20 cellular contexts compared by ENCODE assay signal in genomic region chr10:72240371-72240770, GRCh38. TPM values are rescaled to one million over a fixed set of nuclear protein-coding genes. Genes with fewer than 3 reads are reported as not detected.
DNase-seq lines count a peak whose midpoint lies in the region; ATAC-seq, FAIRE-seq and TF ChIP-seq lines count a peak whose summit lies in the region.
"Had no signal": no experiment of that assay in that cellular context is flagged by ENCODE, and none has a peak within 500 bp of the region (broad histone marks: within the 10 kb centered on the region; RNA-seq: fewer than 3 reads in every experiment).

No MANE protein-coding gene starts in this region.

- no TSS peak for BruUV-seq in MCF 10A (replicated peaks; lab: Mats Ljungman, UMichigan)
- no TSS peak for BruUV-seq in HepG2 (replicated peaks; lab: Mats Ljungman, UMichigan)

- 92% methylated on average over 7 of the region's 7 CpGs for WGBS in HepG2 (ENCODE audit: low lambda C conversion rate)
- WGBS in spleen, 5 donors: 86 to 100% (median 90%) methylated on average over 6 to 7 of the region's 7 CpGs

- H3K36me3 ChIP-seq in breast epithelium: peaks cover 5% of the 10 kb centered on the region
- H3K36me3 ChIP-seq in HepG2 (replicated peaks in 1 of 2; ENCODE audit: control insufficient read depth in 1 of 2, insufficient read depth in 2 of 2, low read length in 2 of 2): no peaks in the 10 kb centered on the region
- H3K36me3 ChIP-seq in spleen: peaks cover 0 to 36% (median 17%) of the 10 kb centered on the region in 6 donors

- H3K27ac Mint-ChIP-seq in MCF 10A (ENCODE audit: low read depth, unreplicated experiment): peak overlapping the region; percentile 24
- peak overlapping the region; percentile 85 for H3K27ac Mint-ChIP-seq in T-helper 17 cell
- H3K27ac Mint-ChIP-seq in CD14-positive monocyte: no peak overlapping the region

- no peaks in the 10 kb centered on the region for H3K9me3 Mint-ChIP-seq in MCF 10A (ENCODE audit: unreplicated experiment)
- H3K9me3 Mint-ChIP-seq in CD14-positive monocyte: no peaks in the 10 kb centered on the region
- H3K9me3 Mint-ChIP-seq: CD8-positive, alpha-beta memory T cell; IgD-negative memory B cell had no signal

- H3K4me1 Mint-ChIP-seq in MCF 10A (ENCODE audit: insufficient read depth, unreplicated experiment) (peaks cover 45% of the 10 kb centered on the region), T-helper 17 cell (peaks cover 37% of the 10 kb centered on the region), CD14-positive monocyte (peaks cover 32% of the 10 kb centered on the region)

- DNase-seq in MCF 10A (ENCODE audit: unreplicated experiment) (no peak), breast epithelium (ENCODE audit: low spot score in 2 of 2) (no peak), T-helper 17 cell (no peak), HepG2 (ENCODE audit: low spot score) (no peak), spleen (peak; percentile 25), CD14-positive monocyte (ENCODE audit: low spot score) (no peak), RKO (ENCODE audit: low spot score) (no peak), COR-L47 (lab: John Stamatoyannopoulos, UW) (no peak)
- DNase-seq: Caco-2; CD8-positive, alpha-beta memory T cell; GOT3; H7 had no signal

- no peak for TF ChIP-seq POLR2A in breast epithelium (IDR thresholded peaks at IDR 0.05)
- no peak for TF ChIP-seq POLR2A in HepG2 (IDR thresholded peaks at IDR 0.05; ENCODE audit: insufficient read depth in 1 of 2, low read depth in 2 of 2, low read length in 2 of 2)
- TF ChIP-seq POLR2A in spleen (IDR thresholded peaks at IDR 0.05): no peak

- CTCF ChIA-PET in MCF 10A (lab: Yijun Ruan, JAX) (interaction anchor here (0.6 to 1.2 kb wide), 3 partner anchors 10 to 344 kb away, joined by 3 to 4 read pairs (median 3); no protein-coding TSS in a partner anchor), HepG2 (lab: Yijun Ruan, JAX; ENCODE audit: low intra/inter-chr PET ratio, low total read pairs) (no interaction called here)

- H3K27me3 Mint-ChIP-seq in MCF 10A (ENCODE audit: insufficient read depth, unreplicated experiment): no peaks in the 10 kb centered on the region
- H3K27me3 Mint-ChIP-seq in T-helper 17 cell: no peaks in the 10 kb centered on the region
- peaks cover 0 to 5% (median 2%) of the 10 kb centered on the region in 3 donors for H3K27me3 Mint-ChIP-seq in CD14-positive monocyte (ENCODE audit: low read depth in 3 of 3)
- H3K27me3 Mint-ChIP-seq: IgD-negative memory B cell had no signal

- no peaks in the 10 kb centered on the region for H4K20me1 ChIP-seq in HepG2 (ENCODE audit: insufficient read depth, low read length)
- H4K20me1 ChIP-seq: BLaER1 had no signal

- no peaks in the 10 kb centered on the region for H3K79me2 ChIP-seq in HepG2 (ENCODE audit: insufficient read depth, low read length)

- no peak overlapping the region for H2AFZ ChIP-seq in HepG2 (ENCODE audit: low read length)

- H3K4me3 ChIP-seq in breast epithelium (no peak overlapping the region), HepG2 (replicated peaks in 1 of 3; ENCODE audit: insufficient read depth in 1 of 3, low read depth in 2 of 3, low read length in 3 of 3) (no peak overlapping the region), spleen (no peak overlapping the region)
- H3K4me3 ChIP-seq: BLaER1 had no signal

- no peak overlapping the region for H3K9ac ChIP-seq in HepG2 (ENCODE audit: insufficient read depth, low read depth, low read length)
- H3K9ac ChIP-seq: BLaER1 had no signal

- H3K27me3 ChIP-seq in breast epithelium (no peaks in the 10 kb centered on the region), HepG2 (ENCODE audit: control insufficient read depth in 1 of 2, insufficient read depth in 2 of 2, low read length in 2 of 2) (no peaks in the 10 kb centered on the region), spleen (replicated peaks in 1 of 7) (no peaks in the 10 kb centered on the region)
- H3K27me3 ChIP-seq: BLaER1 had no signal

- no peaks in the 10 kb centered on the region for H3K9me3 ChIP-seq in breast epithelium
- no peaks in the 10 kb centered on the region for H3K9me3 ChIP-seq in T-helper 17 cell (ENCODE audit: control insufficient read depth, low read length, poor library complexity, severe bottlenecking)
- H3K9me3 ChIP-seq in HepG2 (ENCODE audit: low read length): no peaks in the 10 kb centered on the region
- no peaks in the 10 kb centered on the region for H3K9me3 ChIP-seq in spleen
- H3K9me3 ChIP-seq: BLaER1, Caco-2 had no signal

- H3K36me3 Mint-ChIP-seq in MCF 10A (ENCODE audit: insufficient read depth, unreplicated experiment): peaks cover 23% of the 10 kb centered on the region
- peaks cover 2% of the 10 kb centered on the region for H3K36me3 Mint-ChIP-seq in T-helper 17 cell (ENCODE audit: low read depth)
- H3K36me3 Mint-ChIP-seq in CD14-positive monocyte: peaks cover 21 to 33% of the 10 kb centered on the region in 2 donors
- H3K36me3 Mint-ChIP-seq: IgD-negative memory B cell had no signal

- TF ChIP-seq RAD21 in HepG2 (CRISPR knock-in tag; IDR thresholded peaks at IDR 0.05): no peak

- TF ChIP-seq CTCF in MCF 10A (IDR thresholded peaks at IDR 0.05; ENCODE audit: unreplicated experiment) (no peak), breast epithelium (IDR thresholded peaks at IDR 0.05) (no peak), HepG2 (CRISPR knock-in tag; IDR thresholded peaks at IDR 0.05) (no peak), spleen (IDR thresholded peaks at IDR 0.05 in 8 of 11, conservative IDR thresholded peaks at IDR 0.05 in 3 of 11) (no peak), CD14-positive monocyte (IDR thresholded peaks at IDR 0.05) (no peak)

- ATAC-seq in T-helper 17 cell: no peak
- no peak for ATAC-seq in HepG2
- ATAC-seq: HCT116 had no signal

- H3K27ac ChIP-seq in breast epithelium (no peak overlapping the region), HepG2 (ENCODE audit: extremely low read length, insufficient read depth, low read length) (no peak overlapping the region), spleen (peak overlapping the region in 3 of 8 donors; percentile 27 to 93 (median 93))
- H3K27ac ChIP-seq: 22Rv1, BLaER1 had no signal

- no peak overlapping the region for H3K4me2 ChIP-seq in HepG2 (ENCODE audit: low read depth, low read length)
- H3K4me2 ChIP-seq: BLaER1 had no signal

- H3K4me3 Mint-ChIP-seq in MCF 10A (ENCODE audit: unreplicated experiment): no peak overlapping the region
- H3K4me3 Mint-ChIP-seq in T-helper 17 cell: no peak overlapping the region
- H3K4me3 Mint-ChIP-seq in CD14-positive monocyte: no peak overlapping the region
- H3K4me3 Mint-ChIP-seq: CD8-positive, alpha-beta memory T cell had no signal

- intact Hi-C loops in MCF 10A (cut with micrococcal nuclease) (no loop called here), breast epithelium (cut with DNase I; ENCODE audit: low total_unique reads) (no loop called here), HepG2 (cut with micrococcal nuclease; ENCODE audit: unreplicated experiment) (no loop called here), spleen (cut with DNase I; ENCODE audit: low total_unique reads) (no loop called here), CD14-positive monocyte (cut with micrococcal nuclease) (no loop called here)

- H3K4me1 ChIP-seq in breast epithelium (peaks cover 3 to 25% of the 10 kb centered on the region in 2 donors), HepG2 (ENCODE audit: insufficient read depth, low read length) (peaks cover 50% of the 10 kb centered on the region), spleen (peaks cover 28 to 81% (median 48%) of the 10 kb centered on the region in 6 donors)

- POLR2A ChIA-PET in MCF 10A (lab: Yijun Ruan, JAX) (interaction anchor here (1.2 to 27.1 kb wide), 7 partner anchors 11 to 80 kb away, joined by 3 to 902 read pairs (median 8); partner anchors contain the start of genes ANAPC16, ASCC1 and DDIT4), HepG2 (lab: Yijun Ruan, JAX) (interaction anchor here (0.8 to 1.2 kb wide), 3 partner anchors 14 to 254 kb away, joined by 3 read pairs; no protein-coding TSS in a partner anchor)

- in situ Hi-C loops in HepG2 (cut with HindIII; ENCODE audit: extremely low pct_ligation_motif_present, low pct_unique_long_range_greater_than_20kb): no loop called here

- TF ChIP-seq EP300 in HepG2 (IDR thresholded peaks at IDR 0.05; ENCODE audit: low read depth in 2 of 2, low read length in 2 of 2): no peak
- no peak for TF ChIP-seq EP300 in HepG2 (CRISPR knock-in tag; IDR thresholded peaks at IDR 0.05; ENCODE audit: borderline replicate concordance)

- FAIRE-seq in HepG2 (lab: Jason Lieb, UNC): no peak
- FAIRE-seq: D721Med, G401.6, GM12891, HTR-8/SVneo had no signal

RNA-seq across cellular contexts. Expression of gene ASCC1, which starts 24.3 kb away (rescaled TPM):
- total RNA-seq in MCF 10A (2022) (26.3 and 31.6 TPM in 2 replicates), breast epithelium (10 to 100 TPM; 28.5 to 42.9 (median 29.6) TPM), T-helper 17 cell (10 to 100 TPM; 14.0 to 14.6 TPM), HepG2 (2016; rRNA removed; fragmentation: Illumina TruSeq; extraction: Trizol) (30.1 and 51.0 TPM in 2 replicates), spleen (10 to 100 TPM; 23.7 to 41.7 (median 37.9) TPM)
- 5.7 and 7.9 TPM in 2 replicates for total RNA-seq in HepG2 (2016; cell fraction: cytosol; rRNA removed; fragmentation: Illumina TruSeq; extraction: Trizol; ENCODE audit: low read depth)
- 31.9 and 52.7 TPM in 2 replicates for total RNA-seq in HepG2 (2016; cell fraction: insoluble cytoplasmic fraction; rRNA removed; fragmentation: Illumina TruSeq; extraction: Trizol)
- 8.5 and 11.2 TPM in 2 replicates for total RNA-seq in HepG2 (2016; cell fraction: membrane; rRNA removed; fragmentation: Illumina TruSeq; extraction: Trizol)
- total RNA-seq in HepG2 (2016; cell fraction: nucleus; rRNA removed; fragmentation: Illumina TruSeq; extraction: Trizol): 19.7 and 20.4 TPM in 2 replicates
- polyA plus RNA-seq in HepG2 (2011; rRNA removed) (16.6 and 21.6 TPM in 2 replicates), spleen (10 to 100 TPM; 11.9 to 22.0 (median 18.4) TPM), CD14-positive monocyte (10 to 100 TPM; 17.9 to 20.9 TPM)
- polyA plus RNA-seq in HepG2 (2011; cell fraction: cytosol; rRNA removed): 12.4 and 18.1 TPM in 2 replicates
- 7.4 and 10.0 TPM in 2 replicates for polyA plus RNA-seq in HepG2 (2011; cell fraction: nucleus; rRNA removed)
- polyA plus RNA-seq in HepG2 (2012): 23.8 and 25.1 TPM in 2 replicates
- 2.5 and 3.4 TPM in 2 replicates for polyA plus RNA-seq in HepG2 (2016; cell fraction: cytosol; fragmentation: Illumina TruSeq; extraction: Trizol; ENCODE audit: low read depth)
- 47.4 and 47.8 TPM in 2 replicates for polyA plus RNA-seq in HepG2 (2016; cell fraction: insoluble cytoplasmic fraction; fragmentation: Illumina TruSeq; extraction: Trizol; ENCODE audit: low read depth)
- 5.9 and 6.9 TPM in 2 replicates for polyA plus RNA-seq in HepG2 (2016; cell fraction: membrane; fragmentation: Illumina TruSeq; extraction: Trizol; ENCODE audit: low read depth)
- 22.3 and 27.0 TPM in 2 replicates for polyA plus RNA-seq in HepG2 (2016; cell fraction: nucleus; fragmentation: Illumina TruSeq; extraction: Trizol; ENCODE audit: insufficient read depth, low read depth)
- 21.8 and 33.7 TPM in 2 replicates for polyA minus RNA-seq in HepG2 (2011; rRNA and poly(A)+ RNA removed; ENCODE audit: low replicate concordance)
- polyA minus RNA-seq in HepG2 (2011; cell fraction: cytosol; rRNA and poly(A)+ RNA removed): 16.5 and 21.2 TPM in 2 replicates
- polyA minus RNA-seq in HepG2 (2011; cell fraction: nucleus; rRNA and poly(A)+ RNA removed): 25.8 and 32.3 TPM in 2 replicates

RNA-seq across cellular contexts. Expression of gene ANAPC16, which starts 24.6 kb away (rescaled TPM):
- total RNA-seq in MCF 10A (2022) (97.0 and 110 TPM in 2 replicates), breast epithelium (100 to 1,000 TPM; 104 to 155 (median 112) TPM), T-helper 17 cell (10 to 100 TPM; 69.5 to 85.7 TPM), HepG2 (2016; rRNA removed; fragmentation: Illumina TruSeq; extraction: Trizol) (74.8 and 95.6 TPM in 2 replicates), spleen (100 to 1,000 TPM in 3 of 7 donors, 10 to 100 TPM in 4; 70.8 to 115 (median 97.2) TPM)
- total RNA-seq in HepG2 (2016; cell fraction: cytosol; rRNA removed; fragmentation: Illumina TruSeq; extraction: Trizol; ENCODE audit: low read depth): 91.2 and 103 TPM in 2 replicates
- 76.8 and 94.9 TPM in 2 replicates for total RNA-seq in HepG2 (2016; cell fraction: insoluble cytoplasmic fraction; rRNA removed; fragmentation: Illumina TruSeq; extraction: Trizol)
- 149 and 166 TPM in 2 replicates for total RNA-seq in HepG2 (2016; cell fraction: membrane; rRNA removed; fragmentation: Illumina TruSeq; extraction: Trizol)
- total RNA-seq in HepG2 (2016; cell fraction: nucleus; rRNA removed; fragmentation: Illumina TruSeq; extraction: Trizol): 25.8 and 31.4 TPM in 2 replicates
- polyA plus RNA-seq in HepG2 (2011; rRNA removed) (70.4 and 89.4 TPM in 2 replicates), spleen (100 to 1,000 TPM; 182 to 239 (median 224) TPM), CD14-positive monocyte (100 to 1,000 TPM; 148 to 167 TPM)
- polyA plus RNA-seq in HepG2 (2011; cell fraction: cytosol; rRNA removed): 49.3 and 62.9 TPM in 2 replicates
- 10.9 and 14.2 TPM in 2 replicates for polyA plus RNA-seq in HepG2 (2011; cell fraction: nucleus; rRNA removed)
- 59.2 and 62.8 TPM in 2 replicates for polyA plus RNA-seq in HepG2 (2012)
- 138 and 184 TPM in 2 replicates for polyA plus RNA-seq in HepG2 (2016; cell fraction: cytosol; fragmentation: Illumina TruSeq; extraction: Trizol; ENCODE audit: low read depth)
- 106 and 114 TPM in 2 replicates for polyA plus RNA-seq in HepG2 (2016; cell fraction: insoluble cytoplasmic fraction; fragmentation: Illumina TruSeq; extraction: Trizol; ENCODE audit: low read depth)
- polyA plus RNA-seq in HepG2 (2016; cell fraction: membrane; fragmentation: Illumina TruSeq; extraction: Trizol; ENCODE audit: low read depth): 159 and 184 TPM in 2 replicates
- 52.6 and 58.6 TPM in 2 replicates for polyA plus RNA-seq in HepG2 (2016; cell fraction: nucleus; fragmentation: Illumina TruSeq; extraction: Trizol; ENCODE audit: insufficient read depth, low read depth)
- 27.8 and 41.1 TPM in 2 replicates for polyA minus RNA-seq in HepG2 (2011; rRNA and poly(A)+ RNA removed; ENCODE audit: low replicate concordance)
- polyA minus RNA-seq in HepG2 (2011; cell fraction: cytosol; rRNA and poly(A)+ RNA removed): 13.3 and 15.2 TPM in 2 replicates
- polyA minus RNA-seq in HepG2 (2011; cell fraction: nucleus; rRNA and poly(A)+ RNA removed): 9.3 and 13.2 TPM in 2 replicates

RNA-seq across cellular contexts. Expression of gene DDIT4, which starts 33.4 kb away (rescaled TPM):
- total RNA-seq in MCF 10A (2022) (698 and 872 TPM in 2 replicates), breast epithelium (100 to 1,000 TPM; 183 to 555 (median 341) TPM), T-helper 17 cell (100 to 1,000 TPM; 186 to 300 TPM), HepG2 (2016; rRNA removed; fragmentation: Illumina TruSeq; extraction: Trizol) (35.2 and 35.6 TPM in 2 replicates), spleen (100 to 1,000 TPM; 103 to 308 (median 249) TPM)
- total RNA-seq in HepG2 (2016; cell fraction: cytosol; rRNA removed; fragmentation: Illumina TruSeq; extraction: Trizol; ENCODE audit: low read depth): 17.3 and 17.4 TPM in 2 replicates
- total RNA-seq in HepG2 (2016; cell fraction: insoluble cytoplasmic fraction; rRNA removed; fragmentation: Illumina TruSeq; extraction: Trizol): 35.9 and 37.2 TPM in 2 replicates
- 34.5 and 35.2 TPM in 2 replicates for total RNA-seq in HepG2 (2016; cell fraction: membrane; rRNA removed; fragmentation: Illumina TruSeq; extraction: Trizol)
- 19.2 and 19.4 TPM in 2 replicates for total RNA-seq in HepG2 (2016; cell fraction: nucleus; rRNA removed; fragmentation: Illumina TruSeq; extraction: Trizol)
- polyA plus RNA-seq in HepG2 (2011; rRNA removed) (40.7 and 78.9 TPM in 2 replicates), spleen (100 to 1,000 TPM in 2 of 3 donors, 10 to 100 TPM in 1; 99.3 to 247 (median 209) TPM), CD14-positive monocyte (10 to 100 TPM; 26.1 to 45.8 TPM)
- polyA plus RNA-seq in HepG2 (2011; cell fraction: cytosol; rRNA removed): 47.3 and 59.3 TPM in 2 replicates
- polyA plus RNA-seq in HepG2 (2011; cell fraction: nucleus; rRNA removed): 73.1 and 98.3 TPM in 2 replicates
- polyA plus RNA-seq in HepG2 (2012): 82.2 and 137 TPM in 2 replicates
- 3.8 and 5.2 TPM in 2 replicates for polyA plus RNA-seq in HepG2 (2016; cell fraction: cytosol; fragmentation: Illumina TruSeq; extraction: Trizol; ENCODE audit: low read depth)
- 24.9 and 26.7 TPM in 2 replicates for polyA plus RNA-seq in HepG2 (2016; cell fraction: insoluble cytoplasmic fraction; fragmentation: Illumina TruSeq; extraction: Trizol; ENCODE audit: low read depth)
- 8.1 and 8.4 TPM in 2 replicates for polyA plus RNA-seq in HepG2 (2016; cell fraction: membrane; fragmentation: Illumina TruSeq; extraction: Trizol; ENCODE audit: low read depth)
- 27.3 and 28.4 TPM in 2 replicates for polyA plus RNA-seq in HepG2 (2016; cell fraction: nucleus; fragmentation: Illumina TruSeq; extraction: Trizol; ENCODE audit: insufficient read depth, low read depth)
- polyA minus RNA-seq in HepG2 (2011; rRNA and poly(A)+ RNA removed; ENCODE audit: low replicate concordance): 150 and 161 TPM in 2 replicates
- polyA minus RNA-seq in HepG2 (2011; cell fraction: cytosol; rRNA and poly(A)+ RNA removed): 74.7 and 77.2 TPM in 2 replicates
- polyA minus RNA-seq in HepG2 (2011; cell fraction: nucleus; rRNA and poly(A)+ RNA removed): 51.2 and 56.2 TPM in 2 replicates

Comparison
In these comparisons a context has a peak if more than half of its experiments do, and no peak if none do; other contexts are left out.
1. H3K27ac Mint-ChIP-seq: peak in MCF 10A (single experiment) and T-helper 17 cell (single experiment); none in CD14-positive monocyte (0 of 7).